ENCODE assay signal across 12 cellular contexts in the genomic region with DNA sequence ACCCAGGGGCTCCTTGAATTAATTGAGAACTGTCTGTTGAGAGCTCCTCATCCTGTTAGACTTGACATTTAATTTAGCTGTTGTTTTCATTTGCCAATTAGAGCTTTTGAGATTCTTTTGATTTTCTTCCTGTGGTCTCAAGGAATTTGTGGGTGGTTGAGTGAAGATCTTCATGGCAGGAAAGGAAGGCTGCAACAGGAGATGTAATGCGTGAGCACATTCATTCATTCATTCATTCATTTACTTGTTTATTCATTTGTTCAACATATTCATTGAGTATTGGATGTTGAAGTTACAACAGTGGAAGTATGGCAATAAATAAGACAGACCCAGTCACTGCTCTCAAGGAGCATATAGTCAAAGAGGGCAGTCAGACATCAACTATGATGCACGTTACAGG.
"Had no signal": no experiment of that assay in that cellular context is flagged by ENCODE, and none has a peak within 500 bp of the region (broad histone marks: within the 10 kb centered on the region; RNA-seq: fewer than 3 reads in every experiment).

No MANE protein-coding gene starts in this region.

- H3K9me3 ChIP-seq: left ventricle myocardium inferior, upper lobe of left lung had no signal

- H3K27me3 Mint-ChIP-seq: central memory CD8-positive, alpha-beta T cell had no signal

- H3K36me3 Mint-ChIP-seq: neural progenitor cell had no signal

- H3K36me3 ChIP-seq: left ventricle myocardium inferior, neural progenitor cell, upper lobe of left lung had no signal

- FAIRE-seq: kidney had no signal

- ATAC-seq: activated T-cell treated with anti-CD3 and anti-CD28 coated beads, Interleukin-2, amount 50 U/mL, for 72 hours had no signal

- H3K9ac ChIP-seq: neural progenitor cell had no signal

- H3K79me2 ChIP-seq: hepatocyte had no signal

- H3K27ac Mint-ChIP-seq: activated T-cell treated with anti-CD3 and anti-CD28 coated beads, Interleukin-2, amount 50 U/mL, for 72 hours; neural progenitor cell had no signal

- H2AFZ ChIP-seq: hepatocyte, neural progenitor cell had no signal

- H3K4me1 ChIP-seq: left ventricle myocardium inferior had no signal

- H3K9me3 Mint-ChIP-seq: activated T-cell treated with anti-CD3 and anti-CD28 coated beads, Interleukin-2, amount 50 U/mL, for 72 hours; central memory CD8-positive, alpha-beta T cell; neural progenitor cell had no signal

- H3K27me3 ChIP-seq: neural progenitor cell, upper lobe of left lung had no signal

- DNase-seq: activated CD4-positive, alpha-beta T cell treated with anti-CD3 and anti-CD28 coated beads, Interleukin-2, amount 50 U/mL, for 4 hours; activated naive CD4-positive, alpha-beta T cell; activated T-cell treated with anti-CD3 and anti-CD28 coated beads, Interleukin-2, amount 50 U/mL, for 72 hours; effector memory CD4-positive, alpha-beta T cell; kidney; left ventricle myocardium inferior; mesendoderm; stimulated activated CD4-positive, alpha-beta T cell treated with anti-CD3 and anti-CD28 coated beads, Interleukin-15, amount 100 ng/mL, for 24 hours; upper lobe of left lung had no signal

- H3K4me3 ChIP-seq: hepatocyte, left ventricle myocardium inferior, neural progenitor cell, upper lobe of left lung had no signal

- H3K27ac ChIP-seq: left ventricle myocardium inferior, neural progenitor cell, upper lobe of left lung had no signal

- H3K4me3 Mint-ChIP-seq: central memory CD8-positive, alpha-beta T cell; neural progenitor cell had no signal
